ENCODE assay signal across 25 cellular contexts in genomic region chr7:106735637-106736036, GRCh38.
DNase-seq lines count a peak whose midpoint lies in the region; ATAC-seq and TF ChIP-seq lines count a peak whose summit lies in the region.
"Had no signal": no experiment of that assay in that cellular context is flagged by ENCODE, and none has a peak within 500 bp of the region (broad histone marks: within the 10 kb centered on the region; RNA-seq: fewer than 3 reads in every experiment).

No MANE protein-coding gene starts in this region.

- DNase-seq in activated T-cell treated with anti-CD3 and anti-CD28 coated beads, Interleukin-2, amount 50 U/mL, for 24 hours: no peak
- no peak for DNase-seq in activated T-cell treated with anti-CD3 and anti-CD28 coated beads for 4 hours
- DNase-seq in natural killer cell treated with Interleukin-12 subunit alpha and Interleukin-12 subunit beta and Interleukin-15 and Interleukin-18, amount 100 ng/mL, for 72 hours (ENCODE audit: low spot score): no peak
- no peak for DNase-seq in natural killer cell
- no peak for DNase-seq in NCI-H1105 treated with DMSO at 0.1 percent for 48 hours (lab: John Stamatoyannopoulos, UW)
- DNase-seq: C1 segment of cervical spinal cord; Caco-2; CD8-positive, alpha-beta T cell; GDM1; GOT3; HCEC 1CT; Karpas-422; NCI-H1092; NCI-H1436; NCI-H187; NCI-H2081 treated with DMSO at 0.1 percent for 48 hours; NCI-H2171; NCI-H226; NCI-H510A; NCI-H69; Right ventricle myocardium superior; RPMI8226 had no signal

- intact Hi-C loops in natural killer cell (cut with micrococcal nuclease): loop anchor here (1.0 to 2.0 kb wide), 3 partner anchors 75 to 559 kb away; no protein-coding TSS in a partner anchor

- peak overlapping the region; percentile 4 for H3K4me3 Mint-ChIP-seq in activated T-cell treated with anti-CD3 and anti-CD28 coated beads, Interleukin-2, amount 50 U/mL, for 24 hours
- peak overlapping the region; percentile 82 for H3K4me3 Mint-ChIP-seq in natural killer cell treated with Interleukin-12 subunit alpha and Interleukin-12 subunit beta and Interleukin-15 and Interleukin-18, amount 100 ng/mL, for 72 hours
- no peak overlapping the region for H3K4me3 Mint-ChIP-seq in natural killer cell
- H3K4me3 Mint-ChIP-seq in activated T-helper 17 cell treated with anti-CD3 and anti-CD28 coated beads, Interleukin-2, amount 50 U/mL, for 72 hours: peak overlapping the region; percentile 22
- H3K4me3 Mint-ChIP-seq in stimulated activated memory B cell treated with anti-CD40 and anti-IgM and Interleukin-4, amounts not matched to agents 10 μg/mL and 1 μg/mL and 100 μg/mL, for 72 hours: no peak overlapping the region
- H3K4me3 Mint-ChIP-seq: CD8-positive, alpha-beta T cell had no signal

- no peaks in the 10 kb centered on the region for H3K36me3 Mint-ChIP-seq in activated T-cell treated with anti-CD3 and anti-CD28 coated beads, Interleukin-2, amount 50 U/mL, for 24 hours (ENCODE audit: low read depth)
- H3K36me3 Mint-ChIP-seq in natural killer cell treated with Interleukin-12 subunit alpha and Interleukin-12 subunit beta and Interleukin-15 and Interleukin-18, amount 100 ng/mL, for 72 hours: peaks cover 7% of the 10 kb centered on the region
- no peaks in the 10 kb centered on the region for H3K36me3 Mint-ChIP-seq in natural killer cell
- H3K36me3 Mint-ChIP-seq in activated T-helper 17 cell treated with anti-CD3 and anti-CD28 coated beads, Interleukin-2, amount 50 U/mL, for 72 hours (ENCODE audit: low read depth): no peaks in the 10 kb centered on the region
- no peaks in the 10 kb centered on the region for H3K36me3 Mint-ChIP-seq in stimulated activated memory B cell treated with anti-CD40 and anti-IgM and Interleukin-4, amounts not matched to agents 10 μg/mL and 1 μg/mL and 100 μg/mL, for 72 hours
- H3K36me3 Mint-ChIP-seq: CD8-positive, alpha-beta T cell had no signal

- peaks cover 59% of the 10 kb centered on the region for H3K4me1 Mint-ChIP-seq in activated T-cell treated with anti-CD3 and anti-CD28 coated beads, Interleukin-2, amount 50 U/mL, for 24 hours (ENCODE audit: low read depth)
- H3K4me1 Mint-ChIP-seq in natural killer cell treated with Interleukin-12 subunit alpha and Interleukin-12 subunit beta and Interleukin-15 and Interleukin-18, amount 100 ng/mL, for 72 hours (ENCODE audit: low read depth in 2 of 2): peaks cover 32 to 50% of the 10 kb centered on the region in 2 donors
- H3K4me1 Mint-ChIP-seq in natural killer cell: peaks cover 23 to 29% of the 10 kb centered on the region in 2 donors
- H3K4me1 Mint-ChIP-seq in activated T-helper 17 cell treated with anti-CD3 and anti-CD28 coated beads, Interleukin-2, amount 50 U/mL, for 72 hours: peaks cover 20% of the 10 kb centered on the region
- peaks cover 39% of the 10 kb centered on the region for H3K4me1 Mint-ChIP-seq in stimulated activated memory B cell treated with anti-CD40 and anti-IgM and Interleukin-4, amounts not matched to agents 10 μg/mL and 1 μg/mL and 100 μg/mL, for 72 hours

- peak overlapping the region; percentile 88 for H3K27ac Mint-ChIP-seq in activated T-cell treated with anti-CD3 and anti-CD28 coated beads, Interleukin-2, amount 50 U/mL, for 24 hours
- H3K27ac Mint-ChIP-seq in natural killer cell treated with Interleukin-12 subunit alpha and Interleukin-12 subunit beta and Interleukin-15 and Interleukin-18, amount 100 ng/mL, for 72 hours: peak overlapping the region; percentile 82 to 83
- H3K27ac Mint-ChIP-seq in natural killer cell: no peak overlapping the region
- H3K27ac Mint-ChIP-seq in activated T-helper 17 cell treated with anti-CD3 and anti-CD28 coated beads, Interleukin-2, amount 50 U/mL, for 72 hours: peak overlapping the region; percentile 13
- H3K27ac Mint-ChIP-seq in stimulated activated memory B cell treated with anti-CD40 and anti-IgM and Interleukin-4, amounts not matched to agents 10 μg/mL and 1 μg/mL and 100 μg/mL, for 72 hours: peak overlapping the region; percentile 75
- H3K27ac Mint-ChIP-seq: CD8-positive, alpha-beta T cell had no signal

- peaks cover 5% of the 10 kb centered on the region for H3K9me3 Mint-ChIP-seq in activated T-cell treated with anti-CD3 and anti-CD28 coated beads, Interleukin-2, amount 50 U/mL, for 24 hours
- no peaks in the 10 kb centered on the region for H3K9me3 Mint-ChIP-seq in natural killer cell treated with Interleukin-12 subunit alpha and Interleukin-12 subunit beta and Interleukin-15 and Interleukin-18, amount 100 ng/mL, for 72 hours
- H3K9me3 Mint-ChIP-seq in natural killer cell: peaks cover 0 to 2% of the 10 kb centered on the region in 2 donors
- no peaks in the 10 kb centered on the region for H3K9me3 Mint-ChIP-seq in activated T-helper 17 cell treated with anti-CD3 and anti-CD28 coated beads, Interleukin-2, amount 50 U/mL, for 72 hours
- H3K9me3 Mint-ChIP-seq in stimulated activated memory B cell treated with anti-CD40 and anti-IgM and Interleukin-4, amounts not matched to agents 10 μg/mL and 1 μg/mL and 100 μg/mL, for 72 hours: no peaks in the 10 kb centered on the region

- no peak for TF ChIP-seq CTCF in natural killer cell (IDR thresholded peaks at IDR 0.05)

- H3K27me3 Mint-ChIP-seq in activated T-cell treated with anti-CD3 and anti-CD28 coated beads, Interleukin-2, amount 50 U/mL, for 24 hours: no peaks in the 10 kb centered on the region
- no peaks in the 10 kb centered on the region for H3K27me3 Mint-ChIP-seq in natural killer cell treated with Interleukin-12 subunit alpha and Interleukin-12 subunit beta and Interleukin-15 and Interleukin-18, amount 100 ng/mL, for 72 hours
- H3K27me3 Mint-ChIP-seq in natural killer cell (ENCODE audit: low read depth in 2 of 2): peaks cover 0 to 2% of the 10 kb centered on the region in 2 donors
- no peaks in the 10 kb centered on the region for H3K27me3 Mint-ChIP-seq in activated T-helper 17 cell treated with anti-CD3 and anti-CD28 coated beads, Interleukin-2, amount 50 U/mL, for 72 hours
- H3K27me3 Mint-ChIP-seq in stimulated activated memory B cell treated with anti-CD40 and anti-IgM and Interleukin-4, amounts not matched to agents 10 μg/mL and 1 μg/mL and 100 μg/mL, for 72 hours: no peaks in the 10 kb centered on the region

- ATAC-seq in natural killer cell treated with Interleukin-12 subunit alpha and Interleukin-12 subunit beta and Interleukin-15 and Interleukin-18, amount 100 ng/mL, for 72 hours: no peak
- no peak for ATAC-seq in natural killer cell
- ATAC-seq in activated T-helper 17 cell treated with anti-CD3 and anti-CD28 coated beads, Interleukin-2, amount 50 U/mL, for 72 hours (replicated peaks): no peak
- ATAC-seq in stimulated activated memory B cell treated with anti-CD40 and anti-IgM and Interleukin-4, amounts not matched to agents 10 μg/mL and 1 μg/mL and 100 μg/mL, for 72 hours: no peak
- ATAC-seq: A549; CD8-positive, alpha-beta T cell had no signal

Comparison
In these comparisons a context has a peak if more than half of its experiments do, and no peak if none do; other contexts are left out.
1. H3K27ac Mint-ChIP-seq: peak in activated T-cell treated with anti-CD3 and anti-CD28 coated beads, Interleukin-2, amount 50 U/mL, for 24 hours (single experiment), natural killer cell treated with Interleukin-12 subunit alpha and Interleukin-12 subunit beta and Interleukin-15 and Interleukin-18, amount 100 ng/mL, for 72 hours (2 of 2), activated T-helper 17 cell treated with anti-CD3 and anti-CD28 coated beads, Interleukin-2, amount 50 U/mL, for 72 hours (single experiment) and stimulated activated memory B cell treated with anti-CD40 and anti-IgM and Interleukin-4, amounts not matched to agents 10 μg/mL and 1 μg/mL and 100 μg/mL, for 72 hours (single experiment); none in natural killer cell (0 of 2).
2. H3K4me3 Mint-ChIP-seq: peak in activated T-cell treated with anti-CD3 and anti-CD28 coated beads, Interleukin-2, amount 50 U/mL, for 24 hours (single experiment), natural killer cell treated with Interleukin-12 subunit alpha and Interleukin-12 subunit beta and Interleukin-15 and Interleukin-18, amount 100 ng/mL, for 72 hours (single experiment) and activated T-helper 17 cell treated with anti-CD3 and anti-CD28 coated beads, Interleukin-2, amount 50 U/mL, for 72 hours (single experiment); none in natural killer cell (single experiment) and stimulated activated memory B cell treated with anti-CD40 and anti-IgM and Interleukin-4, amounts not matched to agents 10 μg/mL and 1 μg/mL and 100 μg/mL, for 72 hours (single experiment).